In genomic region chr11:16049611-16050010, GRCh38 we compare ENCODE assay signal across 19 cellular contexts.
"Had no signal": no experiment of that assay in that cellular context is flagged by ENCODE, and none has a peak within 500 bp of the region (broad histone marks: within the 10 kb centered on the region; RNA-seq: fewer than 3 reads in every experiment).

No MANE protein-coding gene starts in this region.

- H3K4me3 ChIP-seq: adrenal gland, ascending aorta, right lobe of liver, skin epidermis, tibial artery had no signal

- H3K4me1 ChIP-seq: adrenal gland, ascending aorta, right lobe of liver, tibial artery had no signal

- H3K36me3 ChIP-seq: adrenal gland, ascending aorta, brain microvascular endothelial cell had no signal

- H3K27me3 ChIP-seq: adrenal gland, ascending aorta, brain microvascular endothelial cell, foreskin keratinocyte, right lobe of liver, tibial artery had no signal

- H3K27ac ChIP-seq: adrenal gland, ascending aorta, brain microvascular endothelial cell, foreskin keratinocyte, right lobe of liver, skin epidermis, tibial artery had no signal

- DNase-seq: activated CD8-positive, alpha-beta memory T cell treated with anti-CD3 and anti-CD28 coated beads, Interleukin-2, amount 50 U/mL, for 4 hours; activated naive CD4-positive, alpha-beta T cell; activated T-cell treated with anti-CD3 and anti-CD28 coated beads, Interleukin-2, amount 50 U/mL, for 24 hours; adrenal gland; brain microvascular endothelial cell; caudate nucleus; dermis blood vessel endothelial cell; effector CD8-positive, alpha-beta T cell; foreskin keratinocyte; islet precursor cell; left cardiac atrium; nucleus accumbens; right lobe of liver; stimulated activated CD4-positive, alpha-beta T cell treated with anti-CD3 and anti-CD28 coated beads, Interleukin-2, amount 100 ng/mL, for 24 hours; stimulated activated naive CD8-positive, alpha-beta T cell treated with anti-CD3 and anti-CD28 coated beads, Interleukin-15, amount 100 ng/mL, for 72 hours; T-helper 9 cell; tibial artery had no signal

- H3K9me3 ChIP-seq: adrenal gland, ascending aorta, right lobe of liver had no signal
